19 cellular contexts compared by ENCODE assay signal in genomic region chr5:76476639-76477038, GRCh38.
"Had no signal": no experiment of that assay in that cellular context is flagged by ENCODE, and none has a peak within 500 bp of the region (broad histone marks: within the 10 kb centered on the region; RNA-seq: fewer than 3 reads in every experiment).

No MANE protein-coding gene starts in this region.

- H3K4me3 Mint-ChIP-seq: activated CD4-positive, alpha-beta T cell treated with anti-CD3 and anti-CD28 coated beads, Interleukin-2, amount 10 ng/mL, durations not matched to agents 24 days and 14 days; activated naive CD8-positive, alpha-beta T cell; dendritic cell treated with granulocyte-macrophage colony-stimulating factor and Interleukin-4, amounts not matched to agents 40 ng/mL and 50 ng/mL, for 4 days had no signal

- ATAC-seq: body of pancreas; gastrocnemius medialis; heart left ventricle; left cardiac atrium; naive thymus-derived CD4-positive, alpha-beta T cell had no signal

- H3K4me3 ChIP-seq: body of pancreas, gastrocnemius medialis, heart left ventricle, lung had no signal

- H3K27me3 ChIP-seq: body of pancreas, gastrocnemius medialis, heart left ventricle had no signal

- H3K27me3 Mint-ChIP-seq: activated CD4-positive, alpha-beta T cell treated with anti-CD3 and anti-CD28 coated beads, Interleukin-2, amount 10 ng/mL, durations not matched to agents 24 days and 14 days; activated naive CD8-positive, alpha-beta T cell; dendritic cell treated with granulocyte-macrophage colony-stimulating factor and Interleukin-4, amounts not matched to agents 40 ng/mL and 50 ng/mL, for 4 days; naive thymus-derived CD4-positive, alpha-beta T cell had no signal

- H3K4me1 ChIP-seq: gastrocnemius medialis had no signal

- H3K27ac Mint-ChIP-seq: activated CD4-positive, alpha-beta T cell treated with anti-CD3 and anti-CD28 coated beads, Interleukin-2, amount 10 ng/mL, durations not matched to agents 24 days and 14 days; activated naive CD8-positive, alpha-beta T cell; dendritic cell treated with granulocyte-macrophage colony-stimulating factor and Interleukin-4, amounts not matched to agents 40 ng/mL and 50 ng/mL, for 4 days had no signal

- H3K9me3 ChIP-seq: body of pancreas, gastrocnemius medialis, heart left ventricle had no signal

- H3K36me3 ChIP-seq: gastrocnemius medialis, heart left ventricle had no signal

- DNase-seq: activated CD4-positive, alpha-beta T cell treated with anti-CD3 and anti-CD28 coated beads, Interleukin-2, amount 10 ng/mL, durations not matched to agents 24 days and 14 days; activated CD8-positive, alpha-beta memory T cell treated with anti-CD3 and anti-CD28 coated beads for 24 hours; amygdala; body of pancreas; central memory CD4-positive, alpha-beta T cell; gastrocnemius medialis; heart left ventricle; left cardiac atrium; midbrain; naive thymus-derived CD4-positive, alpha-beta T cell; occipital lobe; stimulated activated CD4-positive, alpha-beta T cell treated with anti-CD3 and anti-CD28 coated beads, Interleukin-4, amount 100 ng/mL, for 24 hours; stimulated activated naive CD4-positive, alpha-beta T cell treated with Interleukin-2 at 50 U/mL for 16 hours; T-helper 2 cell; trophoblast cell had no signal

- H3K27ac ChIP-seq: epithelial cell of prostate, gastrocnemius medialis, heart left ventricle had no signal
